27 cellular contexts compared by ENCODE assay signal in genomic region chr1:2435746-2436355, GRCh38. TPM values are rescaled to one million over a fixed set of nuclear protein-coding genes. Genes with fewer than 3 reads are reported as not detected.
"Had no signal": no experiment of that assay in that cellular context is flagged by ENCODE, and none has a peak within 500 bp of the region (broad histone marks: within the 10 kb centered on the region; RNA-seq: fewer than 3 reads in every experiment).

No MANE protein-coding gene starts in this region.

- H3K4me1 ChIP-seq: ascending aorta, SJCRH30 had no signal

- H3K27me3 Mint-ChIP-seq: activated CD4-positive, alpha-beta T cell treated with anti-CD3 and anti-CD28 coated beads, Interleukin-2, amount 10 ng/mL, durations not matched to agents 7 days and 5 days; activated naive CD4-positive, alpha-beta T cell treated with anti-CD3 and anti-CD28 coated beads, Interleukin-2, amount 50 U/mL, for 24 hours; activated naive CD8-positive, alpha-beta T cell treated with anti-CD3 and anti-CD28 coated beads, Interleukin-2, amount 10 ng/mL, durations not matched to agents 7 days and 5 days; activated T-cell treated with anti-CD3 and anti-CD28 coated beads, Interleukin-2, amount 50 U/mL, for 24 hours; central memory CD8-positive, alpha-beta T cell had no signal

- ATAC-seq: activated CD4-positive, alpha-beta T cell treated with anti-CD3 and anti-CD28 coated beads for 36 hours; activated CD4-positive, CD25-positive, alpha-beta regulatory T cell treated with anti-CD3 and anti-CD28 coated beads, Interleukin-2, amount 50 U/mL, for 24 hours; activated CD8-positive, alpha-beta T cell treated with anti-CD3 and anti-CD28 coated beads, Interleukin-2, amount 10 ng/mL, durations not matched to agents 7 days and 5 days had no signal

- H3K27ac Mint-ChIP-seq: activated CD4-positive, alpha-beta T cell treated with anti-CD3 and anti-CD28 coated beads for 36 hours; activated CD4-positive, alpha-beta T cell treated with anti-CD3 and anti-CD28 coated beads, Interleukin-2, amount 10 ng/mL, durations not matched to agents 7 days and 5 days; activated naive CD4-positive, alpha-beta T cell treated with anti-CD3 and anti-CD28 coated beads, Interleukin-2, amount 50 U/mL, for 24 hours; activated T-cell treated with anti-CD3 and anti-CD28 coated beads, Interleukin-2, amount 50 U/mL, for 24 hours; activated T-helper 2 cell treated with anti-CD3 and anti-CD28 coated beads, Interferon-gamma antibody, Interleukin-2, Interleukin-4, amounts not matched to agents 10 μg/mL and 5 μg/mL and 100 μg/mL, durations not matched to agents 14 hours and 24 hours and 36 hours; T-helper 2 cell treated with Interferon-gamma antibody and Interleukin-4, amounts not matched to agents 5 μg/mL and 100 μg/mL, for 36 hours had no signal

- H3K27ac ChIP-seq: ascending aorta, cardiac muscle cell, SJCRH30, SK-N-MC had no signal

- H3K36me3 ChIP-seq: ascending aorta, cardiac muscle cell, SJCRH30 had no signal

- DNase-seq: activated CD4-positive, alpha-beta T cell treated with anti-CD3 and anti-CD28 coated beads for 36 hours; activated CD4-positive, alpha-beta T cell treated with anti-CD3 and anti-CD28 coated beads, Interleukin-2, amount 10 ng/mL, durations not matched to agents 7 days and 5 days; activated CD4-positive, alpha-beta T cell treated with anti-CD3 and anti-CD28 coated beads, Interleukin-2, amount 50 U/mL, for 48 hours; activated CD8-positive, alpha-beta T cell treated with anti-CD3 and anti-CD28 coated beads, Interleukin-2, amount 10 ng/mL, durations not matched to agents 7 days and 5 days; activated gamma-delta T cell; activated naive CD4-positive, alpha-beta T cell treated with Interleukin-2 at 50 U/mL for 16 hours; activated naive CD8-positive, alpha-beta T cell treated with anti-CD3 and anti-CD28 coated beads, Interleukin-2, amount 10 ng/mL, durations not matched to agents 7 days and 5 days; activated T-cell treated with anti-CD3 and anti-CD28 coated beads, Interleukin-2, amount 50 U/mL, for 24 hours; amygdala; NCI-H1105; NCI-H1436; NCI-H1694; NCI-H1930; NCI-H510A; NCI-H526; NCI-H748 treated with DMSO at 0.1 percent for 48 hours; OCI-M1; SHP77; SJCRH30 had no signal

- H3K4me3 Mint-ChIP-seq: activated CD4-positive, alpha-beta T cell treated with anti-CD3 and anti-CD28 coated beads for 36 hours; activated CD4-positive, alpha-beta T cell treated with anti-CD3 and anti-CD28 coated beads, Interleukin-2, amount 10 ng/mL, durations not matched to agents 7 days and 5 days; activated CD8-positive, alpha-beta T cell treated with anti-CD3 and anti-CD28 coated beads, Interleukin-2, amount 10 ng/mL, durations not matched to agents 7 days and 5 days; activated naive CD4-positive, alpha-beta T cell treated with anti-CD3 and anti-CD28 coated beads, Interleukin-2, amount 50 U/mL, for 24 hours; activated naive CD8-positive, alpha-beta T cell treated with anti-CD3 and anti-CD28 coated beads, Interleukin-2, amount 10 ng/mL, durations not matched to agents 7 days and 5 days; activated T-cell treated with anti-CD3 and anti-CD28 coated beads, Interleukin-2, amount 50 U/mL, for 24 hours; central memory CD8-positive, alpha-beta T cell; T-helper 2 cell treated with Interferon-gamma antibody and Interleukin-4, amounts not matched to agents 5 μg/mL and 100 μg/mL, for 36 hours had no signal

- H3K9me3 ChIP-seq: ascending aorta, SJCRH30 had no signal

- H3K4me1 Mint-ChIP-seq: activated CD4-positive, alpha-beta T cell treated with anti-CD3 and anti-CD28 coated beads for 36 hours; activated CD4-positive, alpha-beta T cell treated with anti-CD3 and anti-CD28 coated beads, Interleukin-2, amount 10 ng/mL, durations not matched to agents 7 days and 5 days; activated naive CD4-positive, alpha-beta T cell treated with anti-CD3 and anti-CD28 coated beads, Interleukin-2, amount 50 U/mL, for 24 hours; activated naive CD8-positive, alpha-beta T cell treated with anti-CD3 and anti-CD28 coated beads, Interleukin-2, amount 10 ng/mL, durations not matched to agents 7 days and 5 days had no signal

- H3K9me3 Mint-ChIP-seq: activated CD4-positive, alpha-beta T cell treated with anti-CD3 and anti-CD28 coated beads, Interleukin-2, amount 10 ng/mL, durations not matched to agents 7 days and 5 days; activated naive CD4-positive, alpha-beta T cell treated with anti-CD3 and anti-CD28 coated beads, Interleukin-2, amount 50 U/mL, for 24 hours; activated naive CD8-positive, alpha-beta T cell treated with anti-CD3 and anti-CD28 coated beads, Interleukin-2, amount 10 ng/mL, durations not matched to agents 7 days and 5 days; activated T-cell treated with anti-CD3 and anti-CD28 coated beads, Interleukin-2, amount 50 U/mL, for 24 hours; activated T-helper 2 cell treated with anti-CD3 and anti-CD28 coated beads, Interferon-gamma antibody, Interleukin-2, Interleukin-4, amounts not matched to agents 10 μg/mL and 5 μg/mL and 100 μg/mL, durations not matched to agents 14 hours and 24 hours and 36 hours; central memory CD8-positive, alpha-beta T cell; T-helper 2 cell treated with Interferon-gamma antibody and Interleukin-4, amounts not matched to agents 5 μg/mL and 100 μg/mL, for 36 hours had no signal

- H3K4me3 ChIP-seq: ascending aorta, cardiac muscle cell, SJCRH30, SK-N-MC had no signal

- H3K36me3 Mint-ChIP-seq: activated naive CD4-positive, alpha-beta T cell treated with anti-CD3 and anti-CD28 coated beads, Interleukin-2, amount 50 U/mL, for 24 hours; activated naive CD8-positive, alpha-beta T cell treated with anti-CD3 and anti-CD28 coated beads, Interleukin-2, amount 10 ng/mL, durations not matched to agents 7 days and 5 days had no signal

RNA-seq across cellular contexts. Expression of gene PLCH2, which starts 40.2 kb away (rescaled TPM):
- total RNA-seq: ascending aorta had no signal
